ENCODE assay signal across 9 cellular contexts in genomic region chr7:130994378-130995115, GRCh38.
A peak's percentile ranks its signal among the peaks of the same experiment; 100 is the strongest.
DNase-seq lines count a peak whose midpoint lies in the region; ATAC-seq and TF ChIP-seq lines count a peak whose summit lies in the region.
"Had no signal": no experiment of that assay in that cellular context is flagged by ENCODE, and none has a peak within 500 bp of the region (broad histone marks: within the 10 kb centered on the region; RNA-seq: fewer than 3 reads in every experiment).

No MANE protein-coding gene starts in this region.

- H3K4me1 ChIP-seq in GM23248 (ENCODE audit: insufficient read depth) (peaks cover 46% of the 10 kb centered on the region), left ventricle myocardium inferior (peaks cover 97% of the 10 kb centered on the region)

- H3K9me3 ChIP-seq in GM23248 (ENCODE audit: low read depth) (no peaks in the 10 kb centered on the region), left ventricle myocardium inferior (replicated peaks) (no peaks in the 10 kb centered on the region)

- H3K4me3 ChIP-seq in GM23248 (peak overlapping the region; percentile 55), left ventricle myocardium inferior (peak overlapping the region; percentile 20)

- no peaks in the 10 kb centered on the region for H3K27me3 ChIP-seq in GM23248 (replicated peaks; ENCODE audit: insufficient read depth)
- H3K27me3 ChIP-seq in left ventricle myocardium inferior (ENCODE audit: low read depth), result no peaks in the 10 kb centered on the region

- H3K36me3 Mint-ChIP-seq in activated T-helper 2 cell treated with anti-CD3 and anti-CD28 coated beads, Interferon-gamma antibody, Interleukin-2, Interleukin-4, amounts not matched to agents 10 μg/mL and 5 μg/mL and 100 μg/mL, durations not matched to agents 14 hours and 24 hours and 36 hours (ENCODE audit: low read depth), result peaks cover 25% of the 10 kb centered on the region

- H3F3A ChIP-seq in GM23248 (ENCODE audit: insufficient read depth), result peaks cover 59% of the 10 kb centered on the region

- 17 to 30% methylated on average over 13 of the region's 13 CpGs for WGBS in GM23248 (ENCODE audit: low coverage in 1 of 2, low lambda C conversion rate in 2 of 2, missing lambda C conversion rate in 2 of 2), 2 experiments

- H3K36me3 ChIP-seq in GM23248 (ENCODE audit: low read depth) (no peaks in the 10 kb centered on the region), left ventricle myocardium inferior (peaks cover 6% of the 10 kb centered on the region)

- no peaks in the 10 kb centered on the region for H4K20me1 ChIP-seq in GM23248 (ENCODE audit: insufficient read depth)

- in situ Hi-C loops in GM23248 (cut with MboI), result no loop called here

- peak overlapping the region; percentile 76 for H3K4me2 ChIP-seq in GM23248 (ENCODE audit: unreplicated experiment)

- no peaks in the 10 kb centered on the region for H3K9me3 Mint-ChIP-seq in activated T-helper 2 cell treated with anti-CD3 and anti-CD28 coated beads, Interferon-gamma antibody, Interleukin-2, Interleukin-4, amounts not matched to agents 10 μg/mL and 5 μg/mL and 100 μg/mL, durations not matched to agents 14 hours and 24 hours and 36 hours

- H3K27me3 Mint-ChIP-seq in activated T-helper 2 cell treated with anti-CD3 and anti-CD28 coated beads, Interferon-gamma antibody, Interleukin-2, Interleukin-4, amounts not matched to agents 10 μg/mL and 5 μg/mL and 100 μg/mL, durations not matched to agents 14 hours and 24 hours and 36 hours (ENCODE audit: low read depth), result no peaks in the 10 kb centered on the region

- peak overlapping the region; percentile 16 for H3K4me3 Mint-ChIP-seq in activated T-helper 2 cell treated with anti-CD3 and anti-CD28 coated beads, Interferon-gamma antibody, Interleukin-2, Interleukin-4, amounts not matched to agents 10 μg/mL and 5 μg/mL and 100 μg/mL, durations not matched to agents 14 hours and 24 hours and 36 hours (ENCODE audit: low read depth)

- H3K79me2 ChIP-seq in GM23248 (ENCODE audit: insufficient read depth), result peaks cover 100% of the 10 kb centered on the region

- intact Hi-C loops in activated T-helper 2 cell treated with anti-CD3 and anti-CD28 coated beads, Interferon-gamma antibody, Interleukin-2, Interleukin-4, amounts not matched to agents 10 μg/mL and 5 μg/mL and 100 μg/mL, durations not matched to agents 14 hours and 24 hours and 36 hours (cut with micrococcal nuclease), result loop anchor here (1.0 kb wide), 1 partner anchor 32 kb away; no protein-coding TSS in a partner anchor
- intact Hi-C loops in left ventricle myocardium inferior (cut with micrococcal nuclease) (no loop called here), sciatic nerve (cut with DNase I) (no loop called here)

- H3K4me1 Mint-ChIP-seq in activated T-helper 2 cell treated with anti-CD3 and anti-CD28 coated beads, Interferon-gamma antibody, Interleukin-2, Interleukin-4, amounts not matched to agents 10 μg/mL and 5 μg/mL and 100 μg/mL, durations not matched to agents 14 hours and 24 hours and 36 hours (ENCODE audit: low read depth), result peaks cover 64% of the 10 kb centered on the region

- ATAC-seq in sciatic nerve (peak; percentile 80), GM21737 (IDR thresholded peaks at IDR 0.05; ENCODE audit: unreplicated experiment) (no peak)

- H3K9me2 ChIP-seq in GM23248 (ENCODE audit: insufficient read depth), result no peaks in the 10 kb centered on the region

- peak overlapping the region; percentile 66 for H3K9ac ChIP-seq in GM23248

- H3K27ac ChIP-seq in GM23248 (peak overlapping the region; percentile 82), left ventricle myocardium inferior (replicated peaks) (peak overlapping the region; percentile 85)

- no peak overlapping the region for H2AFZ ChIP-seq in GM23248

- TF ChIP-seq CTCF in left ventricle myocardium inferior (IDR thresholded peaks at IDR 0.05; ENCODE audit: borderline replicate concordance), result no peak

- H3K27ac Mint-ChIP-seq in activated T-helper 2 cell treated with anti-CD3 and anti-CD28 coated beads, Interferon-gamma antibody, Interleukin-2, Interleukin-4, amounts not matched to agents 10 μg/mL and 5 μg/mL and 100 μg/mL, durations not matched to agents 14 hours and 24 hours and 36 hours, result peak overlapping the region; percentile 59

- TF ChIP-seq POLR2A in erythroblast (IDR thresholded peaks at IDR 0.05; ENCODE audit: low read length), result no peak

- DNase-seq in GM23248 (peak; percentile 77), left ventricle myocardium inferior (peak; percentile 54), sciatic nerve (ENCODE audit: low spot score) (no peak), SHP77 treated with DMSO at 0.1 percent for 48 hours (lab: John Stamatoyannopoulos, UW) (no peak), erythroblast (lab: John Stamatoyannopoulos, UW) (no peak), GF-D8 (lab: John Stamatoyannopoulos, UW) (no peak)
- no peak for DNase-seq in activated T-helper 2 cell treated with anti-CD3 and anti-CD28 coated beads, Interferon-gamma antibody, Interleukin-2, Interleukin-4, amounts not matched to agents 10 μg/mL and 5 μg/mL and 100 μg/mL, durations not matched to agents 14 hours and 24 hours and 36 hours (ENCODE audit: low spot score)
- DNase-seq: NCI-H524 had no signal

Comparison
In these comparisons a context has a peak if more than half of its experiments do, and no peak if none do; other contexts are left out.
1. DNase-seq: peak in GM23248 (single experiment) and left ventricle myocardium inferior (single experiment); none in activated T-helper 2 cell treated with anti-CD3 and anti-CD28 coated beads, Interferon-gamma antibody, Interleukin-2, Interleukin-4, amounts not matched to agents 10 μg/mL and 5 μg/mL and 100 μg/mL, durations not matched to agents 14 hours and 24 hours and 36 hours (single experiment), sciatic nerve (single experiment), SHP77 treated with DMSO at 0.1 percent for 48 hours (single experiment), erythroblast (0 of 2) and GF-D8 (single experiment).